ENCODE assay signal across 20 cellular contexts in the genomic region with DNA sequence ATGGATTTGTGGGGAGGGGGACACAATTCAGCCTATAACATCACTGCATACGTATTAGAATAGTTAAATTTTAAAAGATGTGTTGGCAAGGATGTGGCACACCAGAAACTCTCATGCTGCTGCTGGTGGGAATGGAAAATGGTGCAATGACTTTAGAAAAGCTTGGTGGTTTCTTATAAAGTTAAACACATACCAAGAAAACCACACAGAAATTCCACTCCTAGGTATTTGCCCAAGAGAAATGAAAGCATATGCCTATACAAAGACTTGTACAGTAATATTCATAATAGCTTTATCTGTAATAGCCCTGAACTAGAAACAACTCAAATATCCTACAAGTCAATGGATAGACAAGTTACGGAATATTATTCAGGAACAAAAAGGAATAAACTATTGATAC.
DNase-seq lines count a peak whose midpoint lies in the region; ATAC-seq, FAIRE-seq and TF ChIP-seq lines count a peak whose summit lies in the region.
"Had no signal": no experiment of that assay in that cellular context is flagged by ENCODE, and none has a peak within 500 bp of the region (broad histone marks: within the 10 kb centered on the region; RNA-seq: fewer than 3 reads in every experiment).

No MANE protein-coding gene starts in this region.

- no peak overlapping the region for H3K14ac ChIP-seq in IMR-90 (replicated peaks; ENCODE audit: low read depth, low read length)

- no peak for TF ChIP-seq EP300 in GM12878 (IDR thresholded peaks at IDR 0.05; ENCODE audit: borderline replicate concordance in 1 of 2, control insufficient read depth in 1 of 2, low read depth in 2 of 2, low read length in 2 of 2)

- H3K4me2 ChIP-seq in IMR-90 (ENCODE audit: low read depth, low read length) (no peak overlapping the region), GM12878 (ENCODE audit: control insufficient read depth, insufficient read depth) (no peak overlapping the region)
- H3K4me2 ChIP-seq: BLaER1 treated with 17β-estradiol and CSF1 and Interleukin-3, amounts not matched to agents 10 nM and 100 nM had no signal

- no peak overlapping the region for H2BK5ac ChIP-seq in IMR-90 (ENCODE audit: low read depth, low read length, poor library complexity, severe bottlenecking)

- H3K27me3 ChIP-seq in IMR-90 (ENCODE audit: control insufficient read depth, insufficient read depth, low read length), result no peaks in the 10 kb centered on the region
- no peaks in the 10 kb centered on the region for H3K27me3 ChIP-seq in GM12878 (replicated peaks in 1 of 2; ENCODE audit: control insufficient read depth in 2 of 2, insufficient read depth in 2 of 2, low read length in 1 of 2)
- H3K27me3 ChIP-seq: BLaER1 treated with 17β-estradiol and CSF1 and Interleukin-3, amounts not matched to agents 10 nM and 100 nM; esophagus muscularis mucosa; SJCRH30; thyroid gland had no signal

- no peak overlapping the region for H3K18ac ChIP-seq in IMR-90 (ENCODE audit: low read depth, low read length)

- no peak overlapping the region for H3K4me3 ChIP-seq in IMR-90 (ENCODE audit: insufficient read depth, low read depth, low read length)
- H3K4me3 ChIP-seq in GM12878, result no peak overlapping the region
- H3K4me3 ChIP-seq: BLaER1 treated with 17β-estradiol and CSF1 and Interleukin-3, amounts not matched to agents 10 nM and 100 nM; esophagus muscularis mucosa; SJCRH30; thyroid gland had no signal

- H2AK5ac ChIP-seq in IMR-90 (ENCODE audit: low read depth, low read length), result no peak overlapping the region

- H3K79me1 ChIP-seq in IMR-90 (ENCODE audit: low read depth in 1 of 2, low read length in 2 of 2), result no peaks in the 10 kb centered on the region

- H2AFZ ChIP-seq in IMR-90 (replicated peaks; ENCODE audit: low read length, poor library complexity) (no peak overlapping the region), GM12878 (ENCODE audit: control insufficient read depth, low read depth, low read length) (no peak overlapping the region)

- H3K9me3 ChIP-seq in IMR-90 (ENCODE audit: control insufficient read depth, insufficient read depth, low read length), result no peaks in the 10 kb centered on the region
- H3K9me3 ChIP-seq in GM12878 (replicated peaks; ENCODE audit: control insufficient read depth, insufficient read depth, low read length), result no peaks in the 10 kb centered on the region
- H3K9me3 ChIP-seq: SJCRH30, thyroid gland had no signal

- TF ChIP-seq RAD21 in IMR-90 (IDR thresholded peaks at IDR 0.05; ENCODE audit: low read length) (no peak), GM12878 (IDR thresholded peaks at IDR 0.05; ENCODE audit: insufficient read depth, low read depth, low read length) (no peak)

- H3K79me2 ChIP-seq in GM12878 (ENCODE audit: control insufficient read depth, insufficient read depth, low read length), result no peaks in the 10 kb centered on the region

- TF ChIP-seq POLR2A in IMR-90 (IDR thresholded peaks at IDR 0.05; ENCODE audit: low read depth, low read length) (no peak), GM12878 (IDR thresholded peaks at IDR 0.05; ENCODE audit: low read depth, low read length) (no peak)

- DNase-seq in IMR-90, result peak; percentile 1
- DNase-seq in GM12878 (ENCODE audit: low read depth, low spot score), result peak; percentile 0
- DNase-seq in stimulated activated naive CD8-positive, alpha-beta T cell treated with anti-CD3 and anti-CD28 coated beads, Interleukin-15, Interleukin-2, amounts not matched to agents 100 U/mL and 50 U/mL, for 24 hours, result no peak
- DNase-seq in HCEC 1CT, result no peak
- no peak for DNase-seq in SKM-1 treated with dmso at 0.1 percent for 144 hours (lab: John Stamatoyannopoulos, UW; ENCODE audit: unreplicated experiment)
- DNase-seq: activated naive CD4-positive, alpha-beta T cell treated with anti-CD3 and anti-CD28 coated beads, Interleukin-2, amount 10 ng/mL, durations not matched to agents 7 days and 5 days; DMS153; left colon; NCI-H446 treated with DMSO at 0.1 percent for 48 hours; SJCRH30; stimulated activated CD4-positive, alpha-beta T cell treated with anti-CD3 and anti-CD28 coated beads, Interleukin-4, amount 100 ng/mL, for 24 hours; stimulated activated CD8-positive, alpha-beta memory T cell treated with anti-CD3 and anti-CD28 coated beads, Interleukin-4, amount 100 ng/mL, for 48 hours; T-helper 9 cell; thyroid gland had no signal

- CTCF ChIA-PET in IMR-90 (lab: Yijun Ruan, JAX), result no interaction called here
- CTCF ChIA-PET in GM12878 (lab: Yijun Ruan, JAX), result no interaction called here

- H2AK9ac ChIP-seq in IMR-90 (replicated peaks; ENCODE audit: low read depth, low read length, poor library complexity), result no peak overlapping the region

- BruUV-seq in IMR-90 (replicated peaks; lab: Mats Ljungman, UMichigan) (no TSS peak), GM12878 (replicated peaks; lab: Mats Ljungman, UMichigan) (no TSS peak)

- intact Hi-C loops in IMR-90 (cut with micrococcal nuclease) (no loop called here), GM12878 (cut with micrococcal nuclease; ENCODE audit: unreplicated experiment) (no loop called here)

- H3K9ac ChIP-seq in IMR-90 (ENCODE audit: low read depth, low read length) (no peak overlapping the region), GM12878 (ENCODE audit: control insufficient read depth, insufficient read depth, low read length) (no peak overlapping the region)
- H3K9ac ChIP-seq: BLaER1 treated with 17β-estradiol and CSF1 and Interleukin-3, amounts not matched to agents 10 nM and 100 nM had no signal

- H4K5ac ChIP-seq in IMR-90 (ENCODE audit: low read depth, low read length), result no peak overlapping the region

- SMC1A ChIA-PET in GM12878 (lab: Charles Lee; ENCODE audit: uncharacterized antibody, unreplicated experiment), result no interaction called here

- H3K23ac ChIP-seq in IMR-90 (ENCODE audit: low read depth, low read length), result no peak overlapping the region

- no peak overlapping the region for H3K4ac ChIP-seq in IMR-90 (ENCODE audit: low read depth, low read length)

- no peak for FAIRE-seq in GM12878 (lab: Jason Lieb, UNC)
- FAIRE-seq: bronchial epithelial cell had no signal

- no peak overlapping the region for H2BK15ac ChIP-seq in IMR-90 (ENCODE audit: low read depth, low read length)

- no peak overlapping the region for H3K27ac ChIP-seq in IMR-90 (ENCODE audit: insufficient read depth, low read length)
- H3K27ac ChIP-seq in GM12878 (ENCODE audit: control insufficient read depth, insufficient read depth), result no peak overlapping the region
- H3K27ac ChIP-seq: BLaER1 treated with 17β-estradiol and CSF1 and Interleukin-3, amounts not matched to agents 10 nM and 100 nM; esophagus muscularis mucosa; SJCRH30; thyroid gland had no signal

- H2BK120ac ChIP-seq in IMR-90 (ENCODE audit: low read depth, low read length), result no peak overlapping the region

- dilution Hi-C loops in IMR-90 (cut with HindIII; ENCODE audit: low sequenced_read_pairs, unreplicated experiment), result no loop called here

- no peak overlapping the region for H2BK20ac ChIP-seq in IMR-90 (ENCODE audit: low read depth, low read length)

- no peak overlapping the region for H3K56ac ChIP-seq in IMR-90 (ENCODE audit: extremely low read depth, insufficient read depth, low read length)

- peak; percentile 55 for ATAC-seq in GM18873 (IDR thresholded peaks at IDR 0.05; ENCODE audit: low FRiP score, unreplicated experiment)
- no peak for ATAC-seq in IMR-90 (ENCODE audit: low read depth)
- peak; percentile 66 for ATAC-seq in GM12878
- ATAC-seq in stimulated activated naive CD8-positive, alpha-beta T cell treated with anti-CD3 and anti-CD28 coated beads, Interleukin-15, Interleukin-2, amounts not matched to agents 100 U/mL and 50 U/mL, for 24 hours, result peak; percentile 63
- ATAC-seq in GM19395 (IDR thresholded peaks at IDR 0.05; ENCODE audit: unreplicated experiment), result no peak
- ATAC-seq: activated CD4-positive, CD25-positive, alpha-beta regulatory T cell treated with anti-CD3 and anti-CD28 coated beads, Interleukin-2, amount 50 U/mL, for 24 hours; left colon had no signal

- H3K4me1 ChIP-seq in IMR-90 (ENCODE audit: control insufficient read depth, insufficient read depth, low read length) (no peaks in the 10 kb centered on the region), GM12878 (ENCODE audit: control insufficient read depth, insufficient read depth, low read length) (no peaks in the 10 kb centered on the region)
- H3K4me1 ChIP-seq: BLaER1 treated with 17β-estradiol and CSF1 and Interleukin-3, amounts not matched to agents 10 nM and 100 nM; esophagus muscularis mucosa; SJCRH30; thyroid gland had no signal

- no peak overlapping the region for H4K8ac ChIP-seq in IMR-90 (ENCODE audit: low read depth in 2 of 2, low read length in 2 of 2)

- in situ Hi-C loops in IMR-90 (cut with MboI; ENCODE audit: low sequenced_read_pairs), result no loop called here
- in situ Hi-C loops in GM12878 (cut with MboI), result no loop called here

- H4K91ac ChIP-seq in IMR-90 (ENCODE audit: insufficient read depth, low read depth, low read length), result no peak overlapping the region

- RAD21 ChIA-PET in GM12878 (lab: Charles Lee; ENCODE audit: unreplicated experiment), result interaction anchor here (0.6 kb wide), 1 partner anchor 22 kb away, joined by 3 read pairs; no protein-coding TSS in a partner anchor

- WGBS in IMR-90 (ENCODE audit: extremely low coverage in 2 of 2, insufficient read length in 1 of 2), 2 experiments, result no CpG with 5 or more reads among the region's 2 CpGs
- 18% methylated on average over 2 of the region's 2 CpGs for WGBS in GM12878 (ENCODE audit: insufficient coverage, insufficient replicate concordance, low lambda C conversion rate, missing lambda C conversion rate)

- H4K20me1 ChIP-seq in IMR-90 (ENCODE audit: insufficient read depth, low read length) (no peaks in the 10 kb centered on the region), GM12878 (ENCODE audit: control insufficient read depth, insufficient read depth) (no peaks in the 10 kb centered on the region)
- H4K20me1 ChIP-seq: BLaER1 treated with 17β-estradiol and CSF1 and Interleukin-3, amounts not matched to agents 10 nM and 100 nM had no signal

- POLR2A ChIA-PET in IMR-90 (lab: Charles Lee; ENCODE audit: unreplicated experiment), result no interaction called here
- POLR2A ChIA-PET in GM12878 (lab: Charles Lee), result no interaction called here

- TF ChIP-seq CTCF in IMR-90 (conservative IDR thresholded peaks at IDR 0.05; ENCODE audit: low read depth, low read length), result no peak
- TF ChIP-seq CTCF in GM12878 (IDR thresholded peaks at IDR 0.05 in 2 of 3, conservative IDR thresholded peaks at IDR 0.05 in 1 of 3; ENCODE audit: control insufficient read depth in 2 of 3, extremely low read depth in 1 of 3, insufficient read depth in 1 of 3, low read depth in 3 of 3, low read length in 3 of 3), result no peak

- H3K36me3 ChIP-seq in IMR-90 (ENCODE audit: control insufficient read depth, insufficient read depth, low read length) (no peaks in the 10 kb centered on the region), GM12878 (ENCODE audit: control insufficient read depth in 2 of 2, insufficient read depth in 2 of 2, low read length in 1 of 2) (no peaks in the 10 kb centered on the region)
- H3K36me3 ChIP-seq: BLaER1 treated with 17β-estradiol and CSF1 and Interleukin-3, amounts not matched to agents 10 nM and 100 nM; esophagus muscularis mucosa; SJCRH30; thyroid gland had no signal

- no peaks in the 10 kb centered on the region for H3K9me1 ChIP-seq in IMR-90 (ENCODE audit: insufficient read depth, low read length)

Comparison
In these comparisons a context has a peak if more than half of its experiments do, and no peak if none do; other contexts are left out.
1. ATAC-seq: peak in GM18873 (single experiment), GM12878 (single experiment) and stimulated activated naive CD8-positive, alpha-beta T cell treated with anti-CD3 and anti-CD28 coated beads, Interleukin-15, Interleukin-2, amounts not matched to agents 100 U/mL and 50 U/mL, for 24 hours (single experiment); none in IMR-90 (single experiment) and GM19395 (single experiment).
2. DNase-seq: peak in IMR-90 (single experiment) and GM12878 (single experiment); none in stimulated activated naive CD8-positive, alpha-beta T cell treated with anti-CD3 and anti-CD28 coated beads, Interleukin-15, Interleukin-2, amounts not matched to agents 100 U/mL and 50 U/mL, for 24 hours (single experiment), HCEC 1CT (single experiment) and SKM-1 treated with dmso at 0.1 percent for 144 hours (single experiment).